Comparison of ENCODE assay signal across 8 cellular contexts in genomic region chrX:123422875-123423274, GRCh38.
DNase-seq lines count a peak whose midpoint lies in the region; ATAC-seq, FAIRE-seq and TF ChIP-seq lines count a peak whose summit lies in the region.

No MANE protein-coding gene starts in this region.

- H2AFZ ChIP-seq in K562 (ENCODE audit: low read depth, low read length): no peak overlapping the region

- H3K9me1 ChIP-seq in K562 (ENCODE audit: control insufficient read depth, insufficient read depth, low read length): no peaks in the 10 kb centered on the region

- TF ChIP-seq CTCF in K562 (IDR thresholded peaks at IDR 0.05 in 2 of 3, conservative IDR thresholded peaks at IDR 0.05 in 1 of 3; ENCODE audit: insufficient read depth in 2 of 3, low read depth in 1 of 3, low read length in 3 of 3): peak; percentile 53 to 68 (median 59); a peak in 5 of 6 replicates
- TF ChIP-seq CTCF in CD14-positive monocyte (IDR thresholded peaks at IDR 0.05): no peak

- H4K20me1 ChIP-seq in K562 (replicated peaks; ENCODE audit: control insufficient read depth, insufficient read depth, low read length): no peaks in the 10 kb centered on the region

- H3K9ac ChIP-seq in K562 (ENCODE audit: insufficient read depth in 1 of 2, low read depth in 2 of 2, low read length in 2 of 2): no peak overlapping the region

- FAIRE-seq in G401.6 (lab: Jason Lieb, UNC) (peak; percentile 11), K562 (lab: Jason Lieb, UNC) (no peak)

- no peaks in the 10 kb centered on the region for H3K4me1 Mint-ChIP-seq in CD14-positive monocyte
- no peaks in the 10 kb centered on the region for H3K4me1 Mint-ChIP-seq in effector memory CD8-positive, alpha-beta T cell (ENCODE audit: low read depth in 2 of 2)

- H3K27me3 Mint-ChIP-seq in CD14-positive monocyte (ENCODE audit: low read depth in 3 of 3): peaks cover 0 to 2% (median 0%) of the 10 kb centered on the region in 3 donors
- H3K27me3 Mint-ChIP-seq in effector memory CD8-positive, alpha-beta T cell: no peaks in the 10 kb centered on the region

- H3K4me3 Mint-ChIP-seq in CD14-positive monocyte: no peak overlapping the region
- no peak overlapping the region for H3K4me3 Mint-ChIP-seq in effector memory CD8-positive, alpha-beta T cell

- no peaks in the 10 kb centered on the region for H3K79me2 ChIP-seq in K562 (ENCODE audit: control insufficient read depth, insufficient read depth, low read length)

- POLR2A ChIA-PET in K562 (lab: Yijun Ruan, JAX): interaction anchor here (0.9 kb wide), 1 partner anchor 248 kb away, joined by 3 read pairs; no protein-coding TSS in a partner anchor

- H3K36me3 ChIP-seq in K562 (ENCODE audit: control insufficient read depth, insufficient read depth, low read length): no peaks in the 10 kb centered on the region

- ATAC-seq in K562 (peak; percentile 82), GM21390 (IDR thresholded peaks at IDR 0.05; ENCODE audit: unreplicated experiment) (no peak)
- no peak for ATAC-seq in effector memory CD8-positive, alpha-beta T cell (replicated peaks)

- H3K27ac Mint-ChIP-seq in CD14-positive monocyte: no peak overlapping the region
- H3K27ac Mint-ChIP-seq in effector memory CD8-positive, alpha-beta T cell: no peak overlapping the region

- no peaks in the 10 kb centered on the region for H3K9me3 ChIP-seq in K562 (replicated peaks; ENCODE audit: control insufficient read depth, insufficient read depth, low read depth, low read length)

- H3K4me2 ChIP-seq in K562 (ENCODE audit: insufficient read depth, low read length): no peak overlapping the region

- no peak for TF ChIP-seq EP300 in K562 (IDR thresholded peaks at IDR 0.05; ENCODE audit: low read length)

- in situ Hi-C loops in K562 (cut with MboI): no loop called here

- H3K4me3 ChIP-seq in K562: no peak overlapping the region

- DNase-seq in HT1080 (ENCODE audit: low read depth) (peak; percentile 12), K562 (ENCODE audit: extremely low read depth in 1 of 4, low spot score in 3 of 4) (peak; percentile 6 to 24 (median 8)), lung microvascular endothelial cell (ENCODE audit: low read depth in 2 of 2) (peak; percentile 15 to 17), NCI-H2107 (lab: John Stamatoyannopoulos, UW) (no peak), CD14-positive monocyte (ENCODE audit: low spot score) (no peak)
- DNase-seq in effector memory CD8-positive, alpha-beta T cell: no peak

- 0% methylated on average over 1 of the region's 1 CpG for WGBS in K562 (ENCODE audit: insufficient coverage, low coverage, missing lambda C conversion rate)

- no peaks in the 10 kb centered on the region for H3K4me1 ChIP-seq in K562 (replicated peaks in 1 of 2; ENCODE audit: control insufficient read depth in 2 of 2, insufficient read depth in 2 of 2, low read length in 2 of 2)

- no peaks in the 10 kb centered on the region for H3K36me3 Mint-ChIP-seq in CD14-positive monocyte
- H3K36me3 Mint-ChIP-seq in effector memory CD8-positive, alpha-beta T cell (ENCODE audit: insufficient read depth): no peaks in the 10 kb centered on the region

- H3K27ac ChIP-seq in K562 (ENCODE audit: extremely low read depth, low read depth, low read length): no peak overlapping the region

- intact Hi-C loops in K562 (cut with micrococcal nuclease): loop anchor here (5.0 kb wide), 2 partner anchors 146 to 251 kb away; no protein-coding TSS in a partner anchor
- intact Hi-C loops in CD14-positive monocyte (cut with micrococcal nuclease): no loop called here

- no TSS peak for BruUV-seq in K562 (replicated peaks; lab: Mats Ljungman, UMichigan)

- no peaks in the 10 kb centered on the region for H3K27me3 ChIP-seq in K562 (ENCODE audit: control insufficient read depth in 2 of 2, insufficient read depth in 2 of 2, low read length in 2 of 2)

- peaks cover 0 to 2% (median 0%) of the 10 kb centered on the region in 7 donors for H3K9me3 Mint-ChIP-seq in CD14-positive monocyte
- no peaks in the 10 kb centered on the region for H3K9me3 Mint-ChIP-seq in effector memory CD8-positive, alpha-beta T cell

- peak; percentile 50 to 67 for TF ChIP-seq RAD21 in K562 (CRISPR knock-in tag; conservative IDR thresholded peaks at IDR 0.05 in 1 of 2, IDR thresholded peaks at IDR 0.05 in 1 of 2)

- TF ChIP-seq POLR2A in K562 (conservative IDR thresholded peaks at IDR 0.05): no peak

- CTCF ChIA-PET in K562 (lab: Yijun Ruan, JAX; ENCODE audit: low intra/inter-chr PET ratio): interaction anchor here (0.7 to 1.5 kb wide), 2 partner anchors 249 to 673 kb away, joined by 3 to 9 read pairs; no protein-coding TSS in a partner anchor

TF ChIP-seq in K562, 482 proteins besides CTCF, POLR2A, EP300 and RAD21:
- peak; percentile 50 for TF ChIP-seq SMC3 (conservative IDR thresholded peaks at IDR 0.05; ENCODE audit: insufficient read depth, low read depth, low read length)
- TF ChIP-seq ARHGAP35 (IDR thresholded peaks at IDR 0.05; ENCODE audit: partially characterized antibody): no peak
- TF ChIP-seq POLR2AphosphoS2 (IDR thresholded peaks at IDR 0.05; ENCODE audit: low read length): no peak
- no peak for TF ChIP-seq SIN3B (IDR thresholded peaks at IDR 0.05; ENCODE audit: low read depth)
- no peak for TF ChIP-seq ZNF436 (CRISPR knock-in tag; IDR thresholded peaks at IDR 0.05)

Comparison
In these comparisons a context has a peak if more than half of its experiments do, and no peak if none do; other contexts are left out.
1. DNase-seq: peak in HT1080 (single experiment), K562 (4 of 4) and lung microvascular endothelial cell (2 of 2); none in NCI-H2107 (single experiment), CD14-positive monocyte (single experiment) and effector memory CD8-positive, alpha-beta T cell (0 of 3).